ENCODE assay signal across 10 cellular contexts in genomic region chr4:54566608-54567007, GRCh38.
DNase-seq lines count a peak whose midpoint lies in the region; ATAC-seq and TF ChIP-seq lines count a peak whose summit lies in the region.
"Had no signal": no experiment of that assay in that cellular context is flagged by ENCODE, and none has a peak within 500 bp of the region (broad histone marks: within the 10 kb centered on the region; RNA-seq: fewer than 3 reads in every experiment).

No MANE protein-coding gene starts in this region.

- intact Hi-C loops in Calu3 (cut with micrococcal nuclease; ENCODE audit: unreplicated experiment), result no loop called here

- H3K4me3 Mint-ChIP-seq in Calu3 (ENCODE audit: low read depth, unreplicated experiment), result peak overlapping the region; percentile 38

- CTCF ChIA-PET in Calu3 (lab: Charles Lee), result no interaction called here

- peaks cover 16% of the 10 kb centered on the region for H3K27me3 Mint-ChIP-seq in Calu3 (ENCODE audit: unreplicated experiment)

- ATAC-seq in GM19463 (IDR thresholded peaks at IDR 0.05; ENCODE audit: unreplicated experiment), result peak; percentile 94
- peak; percentile 73 for ATAC-seq in HG03196 (IDR thresholded peaks at IDR 0.05; ENCODE audit: unreplicated experiment)

- BruUV-seq in Calu3 (replicated peaks; lab: Mats Ljungman, UMichigan), result no TSS peak

- TF ChIP-seq CTCF in Calu3 (IDR thresholded peaks at IDR 0.05; ENCODE audit: unreplicated experiment), result no peak

- no peaks in the 10 kb centered on the region for H3K36me3 Mint-ChIP-seq in Calu3 (ENCODE audit: insufficient read depth, unreplicated experiment)

- peaks cover 13% of the 10 kb centered on the region for H3K4me1 Mint-ChIP-seq in Calu3 (ENCODE audit: low read depth, unreplicated experiment)

- H3K27ac Mint-ChIP-seq in Calu3 (ENCODE audit: unreplicated experiment), result no peak overlapping the region
- H3K27ac Mint-ChIP-seq: activated T-helper 2 cell treated with anti-CD3 and anti-CD28 coated beads, Interferon-gamma antibody, Interleukin-2, Interleukin-4, amounts not matched to agents 10 μg/mL and 5 μg/mL and 100 μg/mL, durations not matched to agents 14 hours and 24 hours and 36 hours had no signal

- no peaks in the 10 kb centered on the region for H3K9me3 Mint-ChIP-seq in Calu3 (ENCODE audit: low read depth, unreplicated experiment)
- H3K9me3 Mint-ChIP-seq: activated T-helper 2 cell treated with anti-CD3 and anti-CD28 coated beads, Interferon-gamma antibody, Interleukin-2, Interleukin-4, amounts not matched to agents 10 μg/mL and 5 μg/mL and 100 μg/mL, durations not matched to agents 14 hours and 24 hours and 36 hours had no signal

- DNase-seq in Calu3 (no peak), NCI-H526 treated with DMSO at 0.1 percent for 48 hours (lab: John Stamatoyannopoulos, UW) (peak; percentile 71), SK-N-DZ (ENCODE audit: low spot score) (no peak), UCSD-AML1 (lab: John Stamatoyannopoulos, UW; ENCODE audit: unreplicated experiment) (no peak), NCI-H1694 treated with DMSO at 0.1 percent for 48 hours (lab: John Stamatoyannopoulos, UW) (no peak)
- DNase-seq in activated effector memory CD4-positive, alpha-beta T cell treated with anti-CD3 and anti-CD28 coated beads, Interleukin-2, amount 50 U/mL, for 16 hours, result no peak
- DNase-seq: NCI-H1930 had no signal
